Comparison of ENCODE assay signal across 24 cellular contexts in the genomic region with DNA sequence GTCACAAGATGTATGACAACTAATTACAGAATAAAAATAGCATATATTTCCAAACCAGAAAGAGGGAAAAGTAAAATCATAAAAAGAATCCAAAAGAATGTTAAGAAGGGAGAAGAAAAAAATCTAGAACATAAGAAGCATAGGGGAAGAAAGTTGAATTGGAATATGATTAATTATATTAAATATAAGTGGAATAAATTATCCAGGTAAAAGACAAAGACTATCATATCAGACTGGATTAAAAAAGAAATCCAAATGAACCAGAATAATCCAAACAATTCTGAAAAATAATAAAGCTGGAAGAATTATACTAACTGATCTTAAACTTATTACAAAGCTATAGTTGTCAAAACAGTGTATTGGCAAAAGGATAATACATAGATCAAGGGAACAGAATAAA.
"Had no signal": no experiment of that assay in that cellular context is flagged by ENCODE, and none has a peak within 500 bp of the region (broad histone marks: within the 10 kb centered on the region; RNA-seq: fewer than 3 reads in every experiment).

No MANE protein-coding gene starts in this region.

- ATAC-seq: left colon; left lung; lower lobe of right lung; naive thymus-derived CD8-positive, alpha-beta T cell; right lobe of liver; stimulated activated memory B cell treated with anti-CD40 and anti-IgM and Interleukin-4, amounts not matched to agents 10 μg/mL and 1 μg/mL and 100 μg/mL, for 72 hours; stimulated activated naive CD8-positive, alpha-beta T cell treated with anti-CD3 and anti-CD28 coated beads, Interleukin-15, amount 100 ng/mL, for 72 hours had no signal

- H3K27ac ChIP-seq: left lung, lower lobe of right lung, parathyroid adenoma, right atrium auricular region, right lobe of liver, tibial nerve, uterus had no signal

- DNase-seq: hypothalamus; immature natural killer cell; kidney; left colon; left lung; lower lobe of right lung; mammary epithelial cell; mesenchymal stem cell; naive thymus-derived CD8-positive, alpha-beta T cell; nucleus accumbens; right lobe of liver; stimulated activated CD4-positive, alpha-beta T cell treated with anti-CD3 and anti-CD28 coated beads, Interleukin-1b, Interleukin-23, amount 100 ng/mL, for 48 hours; stimulated activated CD4-positive, alpha-beta T cell treated with anti-CD3 and anti-CD28 coated beads, Interleukin-2, amount 100 ng/mL, for 48 hours; stimulated activated CD4-positive, alpha-beta T cell treated with anti-CD3 and anti-CD28 coated beads, Interleukin-4, amount 100 ng/mL, for 4 hours; stimulated activated CD8-positive, alpha-beta memory T cell treated with anti-CD3 and anti-CD28 coated beads, Interleukin-4, amount 100 ng/mL, for 48 hours; stimulated activated naive CD4-positive, alpha-beta T cell treated with Interleukin-2 at 50 U/mL for 16 hours; stimulated activated naive CD8-positive, alpha-beta T cell treated with anti-CD3 and anti-CD28 coated beads, Interleukin-15, amount 100 ng/mL, for 72 hours; substantia nigra; uterus had no signal

- H3K9me3 ChIP-seq: right lobe of liver had no signal

- H3K4me2 ChIP-seq: smooth muscle cell had no signal

- H3K4me3 ChIP-seq: left lung, lower lobe of right lung, right atrium auricular region, right lobe of liver, smooth muscle cell, tibial nerve, uterus had no signal

- H3K4me1 ChIP-seq: parathyroid adenoma, right lobe of liver, uterus had no signal
